Comparison of ENCODE assay signal across 1 cellular context in genomic region chr5:78659714-78660113, GRCh38.
TF ChIP-seq lines count a peak whose summit lies in the region.

No MANE protein-coding gene starts in this region.

TF ChIP-seq in SK-N-SH treated with all-trans-retinoic acid at 6 μM for 48 hours, 23 proteins besides CTCF, POLR2A, EP300 and RAD21 (continued from another document):
- TF ChIP-seq CREB5 (CRISPR knock-in tag; IDR thresholded peaks at IDR 0.05; ENCODE audit: low read depth) (0 out of 2 replicates have a peak, but pooled peaks have one; percentile 26), POU6F1 (CRISPR knock-in tag; IDR thresholded peaks at IDR 0.05; ENCODE audit: borderline replicate concordance, low read depth) (no peak), GLIS3 (CRISPR knock-in tag; IDR thresholded peaks at IDR 0.05) (no peak), PATZ1 (CRISPR knock-in tag; IDR thresholded peaks at IDR 0.05; ENCODE audit: borderline replicate concordance) (no peak), ZNF70 (CRISPR knock-in tag; IDR thresholded peaks at IDR 0.05) (no peak), PPARA (CRISPR knock-in tag; IDR thresholded peaks at IDR 0.05; ENCODE audit: borderline replicate concordance) (no peak), TCF4 (CRISPR knock-in tag; IDR thresholded peaks at IDR 0.05; ENCODE audit: borderline replicate concordance) (no peak), ESRRG (CRISPR knock-in tag; IDR thresholded peaks at IDR 0.05) (no peak), ARNTL (CRISPR knock-in tag; IDR thresholded peaks at IDR 0.05; ENCODE audit: borderline replicate concordance, low read depth) (no peak), CSRNP3 (CRISPR knock-in tag; IDR thresholded peaks at IDR 0.05) (no peak), TSHZ2 (CRISPR knock-in tag; IDR thresholded peaks at IDR 0.05) (peak; percentile 63; the same call in 1 of the 2 replicates), ZFP30 (CRISPR knock-in tag; IDR thresholded peaks at IDR 0.05) (no peak), ISL1 (CRISPR knock-in tag; IDR thresholded peaks at IDR 0.05) (peak; percentile 95), ZC3H10 (CRISPR knock-in tag; IDR thresholded peaks at IDR 0.05) (0 out of 2 replicates have a peak, but pooled peaks have one; percentile 8), ZFP3 (CRISPR knock-in tag; IDR thresholded peaks at IDR 0.05) (no peak; the same call in 1 of the 2 replicates)
